In the genomic region with DNA sequence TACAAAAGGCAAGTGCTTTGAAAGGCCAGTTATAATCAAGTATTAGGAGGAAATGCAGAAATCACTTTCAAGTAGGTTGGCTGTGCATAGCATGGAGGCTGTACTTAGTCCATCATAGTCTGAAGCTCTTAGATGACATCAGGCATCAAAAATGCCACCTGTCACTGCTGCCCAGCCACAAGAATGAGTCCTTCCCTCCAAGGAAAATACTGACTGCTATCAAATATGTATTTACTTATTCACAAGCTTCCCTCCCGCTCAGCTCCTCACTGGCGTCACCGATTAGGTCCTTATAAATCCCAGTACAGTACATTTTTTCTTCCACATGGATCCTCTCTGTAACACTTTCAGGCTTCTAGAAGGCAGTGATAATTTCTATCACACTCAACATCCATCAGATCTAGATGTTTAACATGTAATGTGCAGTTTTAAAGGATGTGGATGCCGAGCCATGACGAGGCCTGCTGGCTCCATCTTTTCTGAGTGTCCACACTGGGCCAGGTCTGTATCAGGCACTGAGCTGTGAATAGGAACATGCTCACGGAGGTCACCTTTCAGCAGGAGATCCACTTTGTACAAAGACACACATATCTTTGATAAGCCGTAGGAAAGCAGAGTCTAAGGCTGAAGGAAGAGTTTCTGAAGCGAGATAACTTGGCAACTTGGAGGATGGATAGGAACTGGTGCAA, we compare ENCODE assay signal across 15 cellular contexts.
A peak's percentile ranks its signal among the peaks of the same experiment; 100 is the strongest.
DNase-seq lines count a peak whose midpoint lies in the region; ATAC-seq and TF ChIP-seq lines count a peak whose summit lies in the region.
"Had no signal": no experiment of that assay in that cellular context is flagged by ENCODE, and none has a peak within 500 bp of the region (broad histone marks: within the 10 kb centered on the region; RNA-seq: fewer than 3 reads in every experiment).

No MANE protein-coding gene starts in this region.

- H3K4ac ChIP-seq in trophoblast cell (ENCODE audit: low read depth, low read length), result no peak overlapping the region

- H3K36me3 ChIP-seq in HCT116 (ENCODE audit: control insufficient read depth in 1 of 2, insufficient read depth in 2 of 2, low read length in 2 of 2) (no peaks in the 10 kb centered on the region), ascending aorta (no peaks in the 10 kb centered on the region), heart left ventricle (no peaks in the 10 kb centered on the region), trophoblast cell (ENCODE audit: control insufficient read depth in 1 of 2, insufficient read depth in 2 of 2, low read length in 2 of 2) (no peaks in the 10 kb centered on the region)

- H3K79me2 ChIP-seq in HCT116 (ENCODE audit: insufficient read depth, low read length) (no peaks in the 10 kb centered on the region), trophoblast cell (ENCODE audit: control insufficient read depth, insufficient read depth, low read length, poor library complexity) (no peaks in the 10 kb centered on the region)

- ATAC-seq in HCT116 (peak; percentile 89), heart left ventricle (peak; percentile 69 to 82 (median 82))
- ATAC-seq: esophagus mucosa; stimulated activated effector memory CD8-positive, alpha-beta T cell treated with anti-CD3 and anti-CD28 coated beads, Interleukin-12 subunit alpha, Interleukin-12 subunit beta, amount 100 ng/mL, for 72 hours had no signal

- WGBS in heart left ventricle, 4 donors, result 62 to 71% (median 68%) methylated on average over 8 of the region's 8 CpGs
- no CpG with 5 or more reads among the region's 8 CpGs for WGBS in trophoblast cell (ENCODE audit: extremely low coverage, insufficient coverage, insufficient read length)

- RAD21 ChIA-PET in HCT116 (lab: Charles Lee; ENCODE audit: low non-redundant PET in 1 of 2, low total read pairs in 2 of 2, uncharacterized antibody in 2 of 2, unreplicated experiment in 2 of 2), result interaction anchor here (0.6 to 1.0 kb wide), 2 partner anchors 33 to 236 kb away, joined by 3 to 4 read pairs; no protein-coding TSS in a partner anchor

- H3K4me3 ChIP-seq in HCT116 (replicated peaks in 1 of 2; ENCODE audit: low read depth in 1 of 2, low read length in 2 of 2), result 0 out of 4 replicates have a peak overlapping the region, but pooled peaks of 1 of the 2 experiments have one; percentile 7
- H3K4me3 ChIP-seq in ascending aorta, result no peak overlapping the region
- H3K4me3 ChIP-seq in heart left ventricle, result no peak overlapping the region
- no peak overlapping the region for H3K4me3 ChIP-seq in trophoblast cell (ENCODE audit: low read depth, low read length)

- TF ChIP-seq POLR2A in HCT116 (IDR thresholded peaks at IDR 0.05; ENCODE audit: borderline replicate concordance, extremely low read depth, insufficient read depth, insufficient read length) (no peak), heart left ventricle (IDR thresholded peaks at IDR 0.05) (no peak)

- H4K12ac ChIP-seq in trophoblast cell (ENCODE audit: low read depth, low read length), result no peak overlapping the region

- intact Hi-C loops in HCT116 (cut with micrococcal nuclease) (no loop called here), ascending aorta (cut with DNase I) (no loop called here), heart left ventricle (cut with DNase I) (no loop called here)

- H4K8ac ChIP-seq in trophoblast cell (ENCODE audit: low read depth, low read length), result no peak overlapping the region

- TF ChIP-seq CTCF in HCT116 (IDR thresholded peaks at IDR 0.05 in 2 of 3, conservative IDR thresholded peaks at IDR 0.05 in 1 of 3; ENCODE audit: borderline replicate concordance in 1 of 3, insufficient read depth in 1 of 3, low read depth in 2 of 3, low read length in 2 of 3) (no peak), ascending aorta (IDR thresholded peaks at IDR 0.05) (no peak), heart left ventricle (IDR thresholded peaks at IDR 0.05) (no peak)

- H3K27ac ChIP-seq in HCT116 (ENCODE audit: low read depth, low read length) (peak overlapping the region; percentile 68), ascending aorta (peak overlapping the region; percentile 33 to 55), heart left ventricle (peak overlapping the region in 11 of 12 donors; percentile 18 to 91 (median 76)), trophoblast cell (ENCODE audit: low read depth, low read length) (no peak overlapping the region), substantia nigra (ENCODE audit: low read depth, low read length, poor library complexity, severe bottlenecking) (no peak overlapping the region)
- H3K27ac ChIP-seq: KMS-11 had no signal

- peaks cover 12% of the 10 kb centered on the region for H3K79me1 ChIP-seq in trophoblast cell (ENCODE audit: low read length)

- no peak overlapping the region for H2AFZ ChIP-seq in HCT116 (ENCODE audit: low read depth, low read length, poor library complexity, severe bottlenecking)
- no peak overlapping the region for H2AFZ ChIP-seq in trophoblast cell (ENCODE audit: insufficient read depth, low read length, poor library complexity)

- no peak overlapping the region for H2BK5ac ChIP-seq in trophoblast cell (ENCODE audit: low read depth, low read length, poor library complexity)

- peak overlapping the region; percentile 59 for H3K4me2 ChIP-seq in HCT116 (ENCODE audit: low read length)
- H3K4me2 ChIP-seq in trophoblast cell (ENCODE audit: low read length), result no peak overlapping the region
- H3K4me2 ChIP-seq: KMS-11 had no signal

- H2BK120ac ChIP-seq in trophoblast cell (ENCODE audit: insufficient read depth, low read length, poor library complexity), result no peak overlapping the region

- no peak overlapping the region for H2AK5ac ChIP-seq in trophoblast cell (ENCODE audit: low read length)

- no TSS peak for BruUV-seq in HCT116 (replicated peaks; lab: Mats Ljungman, UMichigan)

- TF ChIP-seq RAD21 in HCT116 (IDR thresholded peaks at IDR 0.05; ENCODE audit: low read depth), result no peak

- peaks cover 36 to 55% of the 10 kb centered on the region in 2 experiments for H3K4me1 ChIP-seq in HCT116 (ENCODE audit: control insufficient read depth in 1 of 2, insufficient read depth in 2 of 2, low read length in 2 of 2)
- peaks cover 3 to 13% of the 10 kb centered on the region in 2 donors for H3K4me1 ChIP-seq in ascending aorta
- H3K4me1 ChIP-seq in heart left ventricle, result peaks cover 0 to 70% (median 9%) of the 10 kb centered on the region in 12 donors
- peaks cover 2 to 20% of the 10 kb centered on the region in 2 experiments for H3K4me1 ChIP-seq in trophoblast cell (ENCODE audit: control insufficient read depth in 1 of 2, insufficient read depth in 2 of 2, low read length in 2 of 2)

- no peak overlapping the region for H3K23ac ChIP-seq in trophoblast cell (ENCODE audit: low read length)

- H3K9me3 ChIP-seq in HCT116 (ENCODE audit: control insufficient read depth in 1 of 2, insufficient read depth in 1 of 2, low read depth in 1 of 2, low read length in 2 of 2), result no peaks in the 10 kb centered on the region
- H3K9me3 ChIP-seq in ascending aorta, result no peaks in the 10 kb centered on the region
- H3K9me3 ChIP-seq in heart left ventricle, result no peaks in the 10 kb centered on the region
- H3K9me3 ChIP-seq in trophoblast cell (ENCODE audit: insufficient read depth, low read depth, low read length), result no peaks in the 10 kb centered on the region

- CTCF ChIA-PET in HCT116 (lab: Charles Lee), result no interaction called here

- H4K20me1 ChIP-seq in HCT116 (ENCODE audit: insufficient read depth), result no peaks in the 10 kb centered on the region

- H3K14ac ChIP-seq in trophoblast cell (ENCODE audit: low read length), result no peak overlapping the region

- H3K18ac ChIP-seq in trophoblast cell (ENCODE audit: low read length), result no peak overlapping the region

- H3K9me2 ChIP-seq in HCT116 (ENCODE audit: insufficient read depth), result no peaks in the 10 kb centered on the region

- peak overlapping the region; percentile 3 for H2BK12ac ChIP-seq in trophoblast cell (ENCODE audit: low read length)

- H4K91ac ChIP-seq in trophoblast cell (ENCODE audit: low read depth, low read length), result no peak overlapping the region

- POLR2A ChIA-PET in HCT116 (lab: Charles Lee), result interaction anchor here (0.6 to 0.8 kb wide), 2 partner anchors 14 to 29 kb away, joined by 3 to 5 read pairs; no protein-coding TSS in a partner anchor

- H3K9ac ChIP-seq in HCT116 (ENCODE audit: low read length), result 0 out of 2 replicates have a peak overlapping the region, but pooled peaks have one; percentile 7
- H3K9ac ChIP-seq in trophoblast cell (ENCODE audit: low read length), result no peak overlapping the region
- H3K9ac ChIP-seq: KMS-11 had no signal

- H3K27me3 ChIP-seq in HCT116 (ENCODE audit: insufficient read depth, low read length) (no peaks in the 10 kb centered on the region), ascending aorta (no peaks in the 10 kb centered on the region), heart left ventricle (no peaks in the 10 kb centered on the region), trophoblast cell (ENCODE audit: insufficient read depth, low read length) (no peaks in the 10 kb centered on the region)

- DNase-seq in HCT116 (ENCODE audit: low read depth, low spot score), result peak; percentile 54
- DNase-seq in ascending aorta (ENCODE audit: low spot score in 2 of 2), result peak in 1 of 2 donors; percentile 80
- DNase-seq in heart left ventricle, result peak in 3 of 5 donors; percentile 36 to 45 (median 39)
- DNase-seq in trophoblast cell, result peak in 1 of 2 donors; percentile 39
- DNase-seq in NCI-H446 treated with DMSO at 0.1 percent for 48 hours (lab: John Stamatoyannopoulos, UW), result no peak
- DNase-seq in substantia nigra (lab: John Stamatoyannopoulos, UW), result no peak
- DNase-seq in activated CD4-positive, alpha-beta T cell treated with anti-CD3 and anti-CD28 coated beads, Interleukin-2, amount 50 U/mL, for 1 hour, result no peak
- no peak for DNase-seq in stimulated activated CD4-positive, alpha-beta T cell treated with anti-CD3 and anti-CD28 coated beads, Interleukin-4, amount 100 ng/mL, for 4 hours
- DNase-seq: GOT3; NCI-H1930; NCI-H69; stimulated activated CD4-positive, alpha-beta T cell treated with anti-CD3 and anti-CD28 coated beads, Interleukin-4, amount 100 ng/mL, for 1 hour had no signal

TF ChIP-seq in HCT116, 20 proteins besides CTCF, POLR2A, EP300 and RAD21:
- TF ChIP-seq TCF7L2 (IDR thresholded peaks at IDR 0.05; ENCODE audit: borderline replicate concordance, extremely low read depth, insufficient read depth, insufficient read length) (no peak), JUND (IDR thresholded peaks at IDR 0.05) (peak; percentile 63), FOSL1 (IDR thresholded peaks at IDR 0.05; ENCODE audit: low read depth) (peak; percentile 31; the same call in 1 of the 2 replicates)
- TF ChIP-seq, protein P1, sequence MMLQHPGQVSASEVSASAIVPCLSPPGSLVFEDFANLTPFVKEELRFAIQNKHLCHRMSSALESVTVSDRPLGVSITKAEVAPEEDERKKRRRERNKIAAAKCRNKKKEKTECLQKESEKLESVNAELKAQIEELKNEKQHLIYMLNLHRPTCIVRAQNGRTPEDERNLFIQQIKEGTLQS (IDR thresholded peaks at IDR 0.05), result peak; percentile 43; the same call in 1 of the 2 replicates

Comparison
In these comparisons a context has a peak if more than half of its experiments do, and no peak if none do; other contexts are left out.
1. DNase-seq: peak in HCT116 (single experiment) and heart left ventricle (3 of 5); none in NCI-H446 treated with DMSO at 0.1 percent for 48 hours (single experiment), substantia nigra (0 of 49), activated CD4-positive, alpha-beta T cell treated with anti-CD3 and anti-CD28 coated beads, Interleukin-2, amount 50 U/mL, for 1 hour (single experiment) and stimulated activated CD4-positive, alpha-beta T cell treated with anti-CD3 and anti-CD28 coated beads, Interleukin-4, amount 100 ng/mL, for 4 hours (0 of 2).
2. H3K27ac ChIP-seq: peak in HCT116 (single experiment), ascending aorta (2 of 2) and heart left ventricle (11 of 12); none in trophoblast cell (single experiment) and substantia nigra (single experiment).